23 cellular contexts compared by ENCODE assay signal in genomic region chr5:139150359-139150999, GRCh38. TPM values are rescaled to one million over a fixed set of nuclear protein-coding genes. Genes with fewer than 3 reads are reported as not detected.
DNase-seq lines count a peak whose midpoint lies in the region; ATAC-seq and TF ChIP-seq lines count a peak whose summit lies in the region.
"Had no signal": no experiment of that assay in that cellular context is flagged by ENCODE, and none has a peak within 500 bp of the region (broad histone marks: within the 10 kb centered on the region; RNA-seq: fewer than 3 reads in every experiment).

No MANE protein-coding gene starts in this region.

- intact Hi-C loops in right lobe of liver (cut with DNase I) (no loop called here), adrenal gland (cut with DNase I) (no loop called here), upper lobe of right lung (cut with DNase I) (no loop called here)

- H3K27ac Mint-ChIP-seq in mesothelial cell of epicardium: peak overlapping the region; percentile 96
- H3K27ac Mint-ChIP-seq: activated CD8-positive, alpha-beta T cell treated with anti-CD3 and anti-CD28 coated beads, Interleukin-2, amount 10 ng/mL, durations not matched to agents 7 days and 5 days; activated naive CD4-positive, alpha-beta T cell treated with anti-CD3 and anti-CD28 coated beads for 36 hours; HFFc6; stimulated activated memory B cell treated with anti-CD40 and anti-IgM and Interleukin-4, amounts not matched to agents 10 μg/mL and 1 μg/mL and 100 μg/mL, for 72 hours had no signal

- H3K27me3 Mint-ChIP-seq in mesothelial cell of epicardium (ENCODE audit: low read depth): no peaks in the 10 kb centered on the region
- H3K27me3 Mint-ChIP-seq: stimulated activated memory B cell treated with anti-CD40 and anti-IgM and Interleukin-4, amounts not matched to agents 10 μg/mL and 1 μg/mL and 100 μg/mL, for 72 hours had no signal

- DNase-seq in right lobe of liver (no peak), adrenal gland (peak in 1 of 7 donors; percentile 35), mesothelial cell of epicardium (ENCODE audit: low spot score in 2 of 2, unreplicated experiment in 2 of 2) (no peak), upper lobe of right lung (no peak), pons (ENCODE audit: low spot score) (no peak), SHP77 treated with DMSO at 0.1 percent for 48 hours (lab: John Stamatoyannopoulos, UW) (no peak)
- no peak for DNase-seq in effector memory CD4-positive, alpha-beta T cell
- DNase-seq: activated CD4-positive, CD25-positive, alpha-beta regulatory T cell; activated CD8-positive, alpha-beta T cell treated with anti-CD3 and anti-CD28 coated beads, Interleukin-2, amount 10 ng/mL, durations not matched to agents 7 days and 5 days; activated naive CD4-positive, alpha-beta T cell treated with anti-CD3 and anti-CD28 coated beads for 36 hours; activated T-cell treated with anti-CD3 and anti-CD28 coated beads, Interleukin-2, amount 50 U/mL, for 4 hours; COR-L47; kidney glomerular epithelial cell; midbrain; NCI-H1105; NCI-H526 treated with DMSO at 0.1 percent for 48 hours; retina; SJCRH30 had no signal

- H3K36me3 ChIP-seq in liver (ENCODE audit: control insufficient read depth in 4 of 4, insufficient read depth in 3 of 4, low read depth in 1 of 4, low read length in 3 of 4) (no peaks in the 10 kb centered on the region), right lobe of liver (no peaks in the 10 kb centered on the region), adrenal gland (replicated peaks in 1 of 2) (no peaks in the 10 kb centered on the region), upper lobe of right lung (no peaks in the 10 kb centered on the region)
- H3K36me3 ChIP-seq in effector memory CD4-positive, alpha-beta T cell (ENCODE audit: control insufficient read depth, insufficient read depth, low read length): no peaks in the 10 kb centered on the region
- H3K36me3 ChIP-seq: SJCRH30, tibial nerve had no signal

- WGBS in liver: 87% methylated on average over 9 of the region's 9 CpGs
- 64% methylated on average over 7 of the region's 9 CpGs for WGBS in right lobe of liver (ENCODE audit: insufficient coverage, low coverage, low lambda C conversion rate, missing lambda C conversion rate)
- 86 to 93% (median 90%) methylated on average over 5 to 9 of the region's 9 CpGs for WGBS in adrenal gland, 4 donors

- peaks cover 83% of the 10 kb centered on the region for H3K4me1 Mint-ChIP-seq in mesothelial cell of epicardium

- H3K36me3 Mint-ChIP-seq in mesothelial cell of epicardium: no peaks in the 10 kb centered on the region
- H3K36me3 Mint-ChIP-seq: stimulated activated memory B cell treated with anti-CD40 and anti-IgM and Interleukin-4, amounts not matched to agents 10 μg/mL and 1 μg/mL and 100 μg/mL, for 72 hours had no signal

- H3K27ac ChIP-seq in liver (ENCODE audit: low read depth in 1 of 2, low read length in 2 of 2): peak overlapping the region; percentile 14 to 53
- peak overlapping the region in 1 of 3 donors; percentile 45 for H3K27ac ChIP-seq in right lobe of liver
- H3K27ac ChIP-seq in adrenal gland: peak overlapping the region in 4 of 5 donors; percentile 33 to 71 (median 53)
- peak overlapping the region; percentile 58 for H3K27ac ChIP-seq in upper lobe of right lung
- no peak overlapping the region for H3K27ac ChIP-seq in effector memory CD4-positive, alpha-beta T cell (ENCODE audit: insufficient read depth, low read length, poor library complexity, severe bottlenecking)
- H3K27ac ChIP-seq: PC-9, SJCRH30, tibial nerve had no signal

- peak overlapping the region; percentile 26 for H3K4me3 Mint-ChIP-seq in mesothelial cell of epicardium
- H3K4me3 Mint-ChIP-seq: activated CD8-positive, alpha-beta T cell treated with anti-CD3 and anti-CD28 coated beads, Interleukin-2, amount 10 ng/mL, durations not matched to agents 7 days and 5 days; activated naive CD4-positive, alpha-beta T cell treated with anti-CD3 and anti-CD28 coated beads for 36 hours; activated T-cell treated with anti-CD3 and anti-CD28 coated beads, Interleukin-2, amount 50 U/mL, for 4 hours; HFFc6; stimulated activated memory B cell treated with anti-CD40 and anti-IgM and Interleukin-4, amounts not matched to agents 10 μg/mL and 1 μg/mL and 100 μg/mL, for 72 hours had no signal

- TF ChIP-seq POLR2A in right lobe of liver (IDR thresholded peaks at IDR 0.05) (no peak), adrenal gland (IDR thresholded peaks at IDR 0.05) (no peak)

- H3K4me3 ChIP-seq in liver (ENCODE audit: low read depth in 1 of 3, low read length in 3 of 3) (no peak overlapping the region), right lobe of liver (no peak overlapping the region), adrenal gland (no peak overlapping the region), upper lobe of right lung (no peak overlapping the region)
- no peak overlapping the region for H3K4me3 ChIP-seq in effector memory CD4-positive, alpha-beta T cell (ENCODE audit: insufficient read depth, low read depth, low read length, poor library complexity, severe bottlenecking)
- H3K4me3 ChIP-seq: PC-9, SJCRH30, tibial nerve had no signal

- H3K9me3 Mint-ChIP-seq in mesothelial cell of epicardium: no peaks in the 10 kb centered on the region
- H3K9me3 Mint-ChIP-seq: activated naive CD4-positive, alpha-beta T cell treated with anti-CD3 and anti-CD28 coated beads for 36 hours; activated T-cell treated with anti-CD3 and anti-CD28 coated beads, Interleukin-2, amount 50 U/mL, for 4 hours; HFFc6; stimulated activated memory B cell treated with anti-CD40 and anti-IgM and Interleukin-4, amounts not matched to agents 10 μg/mL and 1 μg/mL and 100 μg/mL, for 72 hours had no signal

- ATAC-seq in right lobe of liver (no peak), upper lobe of right lung (peak; percentile 30)
- ATAC-seq: activated CD8-positive, alpha-beta T cell treated with anti-CD3 and anti-CD28 coated beads, Interleukin-2, amount 10 ng/mL, durations not matched to agents 7 days and 5 days; activated T-cell treated with anti-CD3 and anti-CD28 coated beads, Interleukin-2, amount 50 U/mL, for 4 hours; stimulated activated memory B cell treated with anti-CD40 and anti-IgM and Interleukin-4, amounts not matched to agents 10 μg/mL and 1 μg/mL and 100 μg/mL, for 72 hours had no signal

- no peak for TF ChIP-seq RAD21 in liver (IDR thresholded peaks at IDR 0.05)

- no peaks in the 10 kb centered on the region for H3K9me3 ChIP-seq in liver (ENCODE audit: control insufficient read depth in 4 of 4, low read length in 3 of 4)
- H3K9me3 ChIP-seq in right lobe of liver: no peaks in the 10 kb centered on the region
- no peaks in the 10 kb centered on the region for H3K9me3 ChIP-seq in adrenal gland (replicated peaks in 1 of 3)
- H3K9me3 ChIP-seq in upper lobe of right lung: no peaks in the 10 kb centered on the region
- H3K9me3 ChIP-seq in effector memory CD4-positive, alpha-beta T cell (ENCODE audit: control insufficient read depth, low read length): no peaks in the 10 kb centered on the region
- H3K9me3 ChIP-seq: SJCRH30, tibial nerve had no signal

- no peak overlapping the region for H3K9ac ChIP-seq in liver (ENCODE audit: low read depth in 1 of 2, low read length in 2 of 2)

- TF ChIP-seq CTCF in liver (IDR thresholded peaks at IDR 0.05; ENCODE audit: low read depth, low read length, missing input control): no peak
- TF ChIP-seq CTCF in right lobe of liver (IDR thresholded peaks at IDR 0.05): no peak
- TF ChIP-seq CTCF in adrenal gland (IDR thresholded peaks at IDR 0.05): no peak
- TF ChIP-seq CTCF in mesothelial cell of epicardium (IDR thresholded peaks at IDR 0.05; ENCODE audit: unreplicated experiment): no peak
- no peak for TF ChIP-seq CTCF in upper lobe of right lung (IDR thresholded peaks at IDR 0.05)

- H3K27me3 ChIP-seq in liver (ENCODE audit: control insufficient read depth in 4 of 4, insufficient read depth in 4 of 4, low read length in 3 of 4): no peaks in the 10 kb centered on the region
- H3K27me3 ChIP-seq in right lobe of liver: no peaks in the 10 kb centered on the region
- H3K27me3 ChIP-seq in adrenal gland: no peaks in the 10 kb centered on the region
- H3K27me3 ChIP-seq in upper lobe of right lung: no peaks in the 10 kb centered on the region
- H3K27me3 ChIP-seq in effector memory CD4-positive, alpha-beta T cell (replicated peaks; ENCODE audit: control insufficient read depth, insufficient read depth, low read length, poor library complexity, severe bottlenecking): no peaks in the 10 kb centered on the region
- H3K27me3 ChIP-seq: SJCRH30, tibial nerve had no signal

- peaks cover 13 to 39% (median 24%) of the 10 kb centered on the region in 4 donors for H3K4me1 ChIP-seq in liver (ENCODE audit: control insufficient read depth in 4 of 4, insufficient read depth in 4 of 4, low read length in 3 of 4)
- peaks cover 0 to 37% (median 17%) of the 10 kb centered on the region in 4 donors for H3K4me1 ChIP-seq in right lobe of liver
- peaks cover 25 to 64% of the 10 kb centered on the region in 2 donors for H3K4me1 ChIP-seq in adrenal gland (replicated peaks in 1 of 2)
- peaks cover 50% of the 10 kb centered on the region for H3K4me1 ChIP-seq in upper lobe of right lung
- H3K4me1 ChIP-seq in effector memory CD4-positive, alpha-beta T cell (ENCODE audit: control insufficient read depth, insufficient read depth, low read length, poor library complexity, severe bottlenecking): no peaks in the 10 kb centered on the region
- H3K4me1 ChIP-seq: SJCRH30 had no signal

TF ChIP-seq in liver, 16 proteins besides CTCF, POLR2A, EP300 and RAD21 (continues in another document):
- TF ChIP-seq HNF4G (IDR thresholded peaks at IDR 0.05) (no peak), EGR1 (IDR thresholded peaks at IDR 0.05; ENCODE audit: low read depth in 2 of 2) (no peak), YY1 (IDR thresholded peaks at IDR 0.05) (no peak), RXRA (IDR thresholded peaks at IDR 0.05) (no peak), SP1 (IDR thresholded peaks at IDR 0.05) (no peak), ATF3 (IDR thresholded peaks at IDR 0.05) (no peak)

RNA-seq across cellular contexts. Expression of gene SIL1, which starts 47.7 kb away (rescaled TPM):
- 10 to 100 TPM; 38.1 to 69.5 TPM for total RNA-seq in liver
- polyA plus RNA-seq in liver: 10 to 100 TPM; 82.8 to 95.1 TPM
- 10 to 100 TPM; 57.6 to 94.9 (median 67.0) TPM for total RNA-seq in right lobe of liver
- total RNA-seq in adrenal gland: 100 to 1,000 TPM in 7 of 8 donors, 10 to 100 TPM in 1; 81.9 to 171 (median 136) TPM
- 100 to 1,000 TPM; 143 to 313 (median 213) TPM for polyA plus RNA-seq in adrenal gland
- total RNA-seq in mesothelial cell of epicardium: 46.2 to 55.4 TPM (median 51.2 TPM) in 3 replicates
- 56.9 TPM for total RNA-seq in upper lobe of right lung
